2 cellular contexts compared by ENCODE assay signal in the genomic region with DNA sequence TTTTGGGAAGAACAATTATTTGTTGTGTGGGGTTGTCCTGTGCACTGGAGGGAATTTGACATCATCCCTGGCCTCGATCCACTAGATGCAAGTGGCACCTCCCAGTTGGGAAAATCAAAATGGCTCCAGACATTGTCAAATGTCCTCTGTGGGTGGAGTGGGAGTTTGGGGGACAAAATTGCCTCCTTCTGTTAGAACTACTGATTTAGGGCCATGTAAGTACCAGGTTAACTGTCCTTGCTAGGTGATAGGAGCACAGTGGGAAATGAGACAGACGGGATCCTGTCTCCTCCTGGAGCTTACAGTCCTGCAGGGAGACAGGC.
TF ChIP-seq lines count a peak whose summit lies in the region.

No MANE protein-coding gene starts in this region.

TF ChIP-seq in HEK293, 187 proteins besides CTCF, POLR2A, EP300 and RAD21:
- TF ChIP-seq ZBTB8A (tag by site-specific recombination; IDR thresholded peaks at IDR 0.05) = no peak
- TF ChIP-seq EGR2 (tag by site-specific recombination; IDR thresholded peaks at IDR 0.05; ENCODE audit: low read depth) = peak; percentile 26; the same call in 1 of the 2 replicates
- TF ChIP-seq ZFHX2 (tag by site-specific recombination; conservative IDR thresholded peaks at IDR 0.05) = peak; percentile 58; the same call in 1 of the 2 replicates
- TF ChIP-seq, protein P1, sequence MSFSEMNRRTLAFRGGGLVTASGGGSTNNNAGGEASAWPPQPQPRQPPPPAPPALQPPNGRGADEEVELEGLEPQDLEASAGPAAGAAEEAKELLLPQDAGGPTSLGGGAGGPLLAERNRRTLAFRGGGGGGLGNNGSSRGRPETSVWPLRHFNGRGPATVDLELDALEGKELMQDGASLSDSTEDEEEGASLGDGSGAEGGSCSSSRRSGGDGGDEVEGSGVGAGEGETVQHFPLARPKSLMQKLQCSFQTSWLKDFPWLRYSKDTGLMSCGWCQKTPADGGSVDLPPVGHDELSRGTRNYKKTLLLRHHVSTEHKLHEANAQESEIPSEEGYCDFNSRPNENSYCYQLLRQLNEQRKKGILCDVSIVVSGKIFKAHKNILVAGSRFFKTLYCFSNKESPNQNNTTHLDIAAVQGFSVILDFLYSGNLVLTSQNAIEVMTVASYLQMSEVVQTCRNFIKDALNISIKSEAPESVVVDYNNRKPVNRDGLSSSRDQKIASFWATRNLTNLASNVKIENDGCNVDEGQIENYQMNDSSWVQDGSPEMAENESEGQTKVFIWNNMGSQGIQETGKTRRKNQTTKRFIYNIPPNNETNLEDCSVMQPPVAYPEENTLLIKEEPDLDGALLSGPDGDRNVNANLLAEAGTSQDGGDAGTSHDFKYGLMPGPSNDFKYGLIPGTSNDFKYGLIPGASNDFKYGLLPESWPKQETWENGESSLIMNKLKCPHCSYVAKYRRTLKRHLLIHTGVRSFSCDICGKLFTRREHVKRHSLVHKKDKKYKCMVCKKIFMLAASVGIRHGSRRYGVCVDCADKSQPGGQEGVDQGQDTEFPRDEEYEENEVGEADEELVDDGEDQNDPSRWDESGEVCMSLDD (tag by site-specific recombination; IDR thresholded peaks at IDR 0.05) = no peak
- TF ChIP-seq, protein P2, sequence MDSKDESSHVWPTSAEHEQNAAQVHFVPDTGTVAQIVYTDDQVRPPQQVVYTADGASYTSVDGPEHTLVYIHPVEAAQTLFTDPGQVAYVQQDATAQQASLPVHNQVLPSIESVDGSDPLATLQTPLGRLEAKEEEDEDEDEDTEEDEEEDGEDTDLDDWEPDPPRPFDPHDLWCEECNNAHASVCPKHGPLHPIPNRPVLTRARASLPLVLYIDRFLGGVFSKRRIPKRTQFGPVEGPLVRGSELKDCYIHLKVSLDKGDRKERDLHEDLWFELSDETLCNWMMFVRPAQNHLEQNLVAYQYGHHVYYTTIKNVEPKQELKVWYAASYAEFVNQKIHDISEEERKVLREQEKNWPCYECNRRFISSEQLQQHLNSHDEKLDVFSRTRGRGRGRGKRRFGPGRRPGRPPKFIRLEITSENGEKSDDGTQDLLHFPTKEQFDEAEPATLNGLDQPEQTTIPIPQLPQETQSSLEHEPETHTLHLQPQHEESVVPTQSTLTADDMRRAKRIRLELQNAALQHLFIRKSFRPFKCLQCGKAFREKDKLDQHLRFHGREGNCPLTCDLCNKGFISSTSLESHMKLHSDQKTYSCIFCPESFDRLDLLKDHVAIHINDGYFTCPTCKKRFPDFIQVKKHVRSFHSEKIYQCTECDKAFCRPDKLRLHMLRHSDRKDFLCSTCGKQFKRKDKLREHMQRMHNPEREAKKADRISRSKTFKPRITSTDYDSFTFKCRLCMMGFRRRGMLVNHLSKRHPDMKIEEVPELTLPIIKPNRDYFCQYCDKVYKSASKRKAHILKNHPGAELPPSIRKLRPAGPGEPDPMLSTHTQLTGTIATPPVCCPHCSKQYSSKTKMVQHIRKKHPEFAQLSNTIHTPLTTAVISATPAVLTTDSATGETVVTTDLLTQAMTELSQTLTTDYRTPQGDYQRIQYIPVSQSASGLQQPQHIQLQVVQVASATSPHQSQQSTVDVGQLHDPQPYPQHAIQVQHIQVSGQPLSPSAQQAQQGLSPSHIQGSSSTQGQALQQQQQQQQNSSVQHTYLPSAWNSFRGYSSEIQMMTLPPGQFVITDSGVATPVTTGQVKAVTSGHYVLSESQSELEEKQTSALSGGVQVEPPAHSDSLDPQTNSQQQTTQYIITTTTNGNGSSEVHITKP (tag by site-specific recombination; IDR thresholded peaks at IDR 0.05) = peak; percentile 49; the same call in 1 of the 2 replicates

TF ChIP-seq in GM12878, 131 proteins besides CTCF, POLR2A, EP300 and RAD21:
- TF ChIP-seq FOXM1 (IDR thresholded peaks at IDR 0.05; ENCODE audit: low read depth, low read length) (0 out of 2 replicates have a peak, but pooled peaks have one; percentile 51), ZNF622 (IDR thresholded peaks at IDR 0.05) (no peak), NFIC (IDR thresholded peaks at IDR 0.05; ENCODE audit: low read depth, low read length) (no peak; the same call in 1 of the 2 replicates), YY1 (IDR thresholded peaks at IDR 0.05; ENCODE audit: low read depth, low read length) (peak; percentile 70), MTA3 (IDR thresholded peaks at IDR 0.05; ENCODE audit: borderline replicate concordance, low read length) (no peak), BHLHE40 (IDR thresholded peaks at IDR 0.05; ENCODE audit: borderline replicate concordance in 1 of 2, low read depth in 2 of 2, low read length in 1 of 2) (no peak), ETV6 (conservative IDR thresholded peaks at IDR 0.05 in 1 of 2, IDR thresholded peaks at IDR 0.05 in 1 of 2; ENCODE audit: borderline replicate concordance in 1 of 2, low read depth in 1 of 2) (0 out of 4 replicates have a peak, but pooled peaks of 1 of the 2 experiments have one; percentile 0)
- TF ChIP-seq, protein P3, sequence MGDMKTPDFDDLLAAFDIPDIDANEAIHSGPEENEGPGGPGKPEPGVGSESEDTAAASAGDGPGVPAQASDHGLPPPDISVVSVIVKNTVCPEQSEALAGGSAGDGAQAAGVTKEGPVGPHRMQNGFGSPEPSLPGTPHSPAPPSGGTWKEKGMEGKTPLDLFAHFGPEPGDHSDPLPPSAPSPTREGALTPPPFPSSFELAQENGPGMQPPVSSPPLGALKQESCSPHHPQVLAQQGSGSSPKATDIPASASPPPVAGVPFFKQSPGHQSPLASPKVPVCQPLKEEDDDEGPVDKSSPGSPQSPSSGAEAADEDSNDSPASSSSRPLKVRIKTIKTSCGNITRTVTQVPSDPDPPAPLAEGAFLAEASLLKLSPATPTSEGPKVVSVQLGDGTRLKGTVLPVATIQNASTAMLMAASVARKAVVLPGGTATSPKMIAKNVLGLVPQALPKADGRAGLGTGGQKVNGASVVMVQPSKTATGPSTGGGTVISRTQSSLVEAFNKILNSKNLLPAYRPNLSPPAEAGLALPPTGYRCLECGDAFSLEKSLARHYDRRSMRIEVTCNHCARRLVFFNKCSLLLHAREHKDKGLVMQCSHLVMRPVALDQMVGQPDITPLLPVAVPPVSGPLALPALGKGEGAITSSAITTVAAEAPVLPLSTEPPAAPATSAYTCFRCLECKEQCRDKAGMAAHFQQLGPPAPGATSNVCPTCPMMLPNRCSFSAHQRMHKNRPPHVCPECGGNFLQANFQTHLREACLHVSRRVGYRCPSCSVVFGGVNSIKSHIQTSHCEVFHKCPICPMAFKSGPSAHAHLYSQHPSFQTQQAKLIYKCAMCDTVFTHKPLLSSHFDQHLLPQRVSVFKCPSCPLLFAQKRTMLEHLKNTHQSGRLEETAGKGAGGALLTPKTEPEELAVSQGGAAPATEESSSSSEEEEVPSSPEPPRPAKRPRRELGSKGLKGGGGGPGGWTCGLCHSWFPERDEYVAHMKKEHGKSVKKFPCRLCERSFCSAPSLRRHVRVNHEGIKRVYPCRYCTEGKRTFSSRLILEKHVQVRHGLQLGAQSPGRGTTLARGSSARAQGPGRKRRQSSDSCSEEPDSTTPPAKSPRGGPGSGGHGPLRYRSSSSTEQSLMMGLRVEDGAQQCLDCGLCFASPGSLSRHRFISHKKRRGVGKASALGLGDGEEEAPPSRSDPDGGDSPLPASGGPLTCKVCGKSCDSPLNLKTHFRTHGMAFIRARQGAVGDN (IDR thresholded peaks at IDR 0.05) = no peak
